In the genomic region with DNA sequence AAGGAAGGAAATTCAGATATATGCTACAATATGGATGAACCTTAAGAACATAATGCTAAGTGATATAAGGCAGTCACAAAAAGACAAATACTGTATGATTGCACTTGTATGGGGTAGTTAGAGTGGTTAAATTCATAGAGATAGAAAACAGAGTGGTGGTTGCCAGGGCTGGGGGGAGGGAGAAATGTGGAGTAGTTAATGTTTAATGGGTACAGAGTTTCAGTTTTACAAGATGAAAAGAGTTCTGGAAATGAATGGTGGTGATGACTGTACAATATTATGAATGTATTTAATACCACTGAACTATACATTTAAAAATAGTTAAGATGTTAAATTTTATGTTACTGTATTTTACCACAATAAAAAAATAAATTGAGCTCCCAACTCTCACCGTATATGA, we compare ENCODE assay signal across 15 cellular contexts.
DNase-seq lines count a peak whose midpoint lies in the region; ATAC-seq and TF ChIP-seq lines count a peak whose summit lies in the region.
"Had no signal": no experiment of that assay in that cellular context is flagged by ENCODE, and none has a peak within 500 bp of the region (broad histone marks: within the 10 kb centered on the region; RNA-seq: fewer than 3 reads in every experiment).

No MANE protein-coding gene starts in this region.

- TF ChIP-seq CTCF in right lobe of liver (IDR thresholded peaks at IDR 0.05) (no peak), heart right ventricle (IDR thresholded peaks at IDR 0.05) (no peak)

- H3K36me3 ChIP-seq in right lobe of liver, result no peaks in the 10 kb centered on the region
- no peaks in the 10 kb centered on the region for H3K36me3 ChIP-seq in heart right ventricle
- H3K36me3 ChIP-seq: BLaER1 treated with 17β-estradiol and CSF1 and Interleukin-3, amounts not matched to agents 10 nM and 100 nM had no signal

- WGBS in right lobe of liver (ENCODE audit: insufficient coverage, low coverage, low lambda C conversion rate, missing lambda C conversion rate), result 67% methylated on average over 1 of the region's 1 CpG
- 43 to 82% methylated on average over 1 of the region's 1 CpG for WGBS in heart right ventricle, 2 donors

- intact Hi-C loops in right lobe of liver (cut with DNase I), result no loop called here
- intact Hi-C loops in posterior cingulate gyrus (cut with DNase I), result no loop called here
- intact Hi-C loops in heart right ventricle (cut with DNase I), result no loop called here

- no peaks in the 10 kb centered on the region for H3K27me3 ChIP-seq in right lobe of liver
- H3K27me3 ChIP-seq in heart right ventricle, result no peaks in the 10 kb centered on the region
- H3K27me3 ChIP-seq: BLaER1 treated with 17β-estradiol and CSF1 and Interleukin-3, amounts not matched to agents 10 nM and 100 nM had no signal

- H3K4me3 ChIP-seq in right lobe of liver (no peak overlapping the region), heart right ventricle (no peak overlapping the region)
- H3K4me3 ChIP-seq: BLaER1 treated with 17β-estradiol and CSF1 and Interleukin-3, amounts not matched to agents 10 nM and 100 nM had no signal

- DNase-seq in COLO668 (lab: John Stamatoyannopoulos, UW; ENCODE audit: unreplicated experiment) (peak; percentile 26), kidney tubule cell (ENCODE audit: low spot score) (peak; percentile 46), right lobe of liver (no peak), NK-92 (lab: John Stamatoyannopoulos, UW; ENCODE audit: unreplicated experiment) (no peak), posterior cingulate gyrus (no peak), heart right ventricle (no peak)
- DNase-seq in activated CD4-positive, alpha-beta T cell treated with anti-CD3 and anti-CD28 coated beads, Interleukin-2, amount 50 U/mL, for 48 hours, result no peak
- DNase-seq: ACHN; CD4-positive, CD25-positive, alpha-beta regulatory T cell; DND-41; GDM1; HCEC 1CT; HFFc6 had no signal

- TF ChIP-seq POLR2A in right lobe of liver (IDR thresholded peaks at IDR 0.05), result no peak

- H3K27ac ChIP-seq in right lobe of liver, result no peak overlapping the region
- H3K27ac ChIP-seq in heart right ventricle, result no peak overlapping the region
- H3K27ac ChIP-seq: BLaER1 treated with 17β-estradiol and CSF1 and Interleukin-3, amounts not matched to agents 10 nM and 100 nM had no signal

- H3K9me3 ChIP-seq in right lobe of liver, result no peaks in the 10 kb centered on the region
- H3K9me3 ChIP-seq in heart right ventricle, result no peaks in the 10 kb centered on the region
- H3K9me3 ChIP-seq: BLaER1 treated with 17β-estradiol and CSF1 and Interleukin-3, amounts not matched to agents 10 nM and 100 nM had no signal

- peak; percentile 57 for ATAC-seq in HG03354 (IDR thresholded peaks at IDR 0.05; ENCODE audit: poor library complexity, severe bottlenecking, unreplicated experiment)
- peak; percentile 68 to 92 (median 86) for ATAC-seq in right lobe of liver
- ATAC-seq in heart right ventricle, result no peak

- H3K4me1 ChIP-seq in right lobe of liver (peaks cover 0 to 13% (median 3%) of the 10 kb centered on the region in 4 donors), heart right ventricle (no peaks in the 10 kb centered on the region)
- H3K4me1 ChIP-seq: BLaER1 treated with 17β-estradiol and CSF1 and Interleukin-3, amounts not matched to agents 10 nM and 100 nM had no signal

Comparison
In these comparisons a context has a peak if more than half of its experiments do, and no peak if none do; other contexts are left out.
1. DNase-seq: peak in COLO668 (single experiment) and kidney tubule cell (single experiment); none in right lobe of liver (0 of 3), NK-92 (single experiment), posterior cingulate gyrus (0 of 10), activated CD4-positive, alpha-beta T cell treated with anti-CD3 and anti-CD28 coated beads, Interleukin-2, amount 50 U/mL, for 48 hours (0 of 2) and heart right ventricle (0 of 2).
2. ATAC-seq: peak in HG03354 (single experiment) and right lobe of liver (4 of 4); none in heart right ventricle (0 of 8).